Comparison of ENCODE assay signal across 10 cellular contexts in genomic region chr6:87705070-87705691, GRCh38. TPM values are rescaled to one million over a fixed set of nuclear protein-coding genes. Genes with fewer than 3 reads are reported as not detected.
DNase-seq lines count a peak whose midpoint lies in the region; ATAC-seq, FAIRE-seq and TF ChIP-seq lines count a peak whose summit lies in the region.
"Had no signal": no experiment of that assay in that cellular context is flagged by ENCODE, and none has a peak within 500 bp of the region (broad histone marks: within the 10 kb centered on the region; RNA-seq: fewer than 3 reads in every experiment).

No MANE protein-coding gene starts in this region.

- no peak for DNase-seq in CD4-positive, alpha-beta T cell
- DNase-seq in activated T-helper 2 cell treated with anti-CD3 and anti-CD28 coated beads, Interferon-gamma antibody, Interleukin-2, Interleukin-4, amounts not matched to agents 10 μg/mL and 5 μg/mL and 100 μg/mL, durations not matched to agents 14 hours and 24 hours and 36 hours (ENCODE audit: low spot score) = peak; percentile 34
- no peak for DNase-seq in esophagus squamous epithelium (lab: John Stamatoyannopoulos, UW)
- DNase-seq in NCI-H446 (lab: John Stamatoyannopoulos, UW) = no peak
- DNase-seq in kidney = no peak
- DNase-seq in NAMALWA (ENCODE audit: low spot score) = no peak

- H3K4me3 Mint-ChIP-seq in CD4-positive, alpha-beta T cell = peak overlapping the region; percentile 1
- no peak overlapping the region for H3K4me3 Mint-ChIP-seq in activated T-helper 2 cell treated with anti-CD3 and anti-CD28 coated beads, Interferon-gamma antibody, Interleukin-2, Interleukin-4, amounts not matched to agents 10 μg/mL and 5 μg/mL and 100 μg/mL, durations not matched to agents 14 hours and 24 hours and 36 hours (ENCODE audit: low read depth)

- no peaks in the 10 kb centered on the region for H3K27me3 ChIP-seq in CD4-positive, alpha-beta T cell (ENCODE audit: control insufficient read depth, insufficient read depth, low read length)
- H3K27me3 ChIP-seq in esophagus squamous epithelium = no peaks in the 10 kb centered on the region

- no peaks in the 10 kb centered on the region for H3K9me3 Mint-ChIP-seq in CD4-positive, alpha-beta T cell
- no peaks in the 10 kb centered on the region for H3K9me3 Mint-ChIP-seq in activated T-helper 2 cell treated with anti-CD3 and anti-CD28 coated beads, Interferon-gamma antibody, Interleukin-2, Interleukin-4, amounts not matched to agents 10 μg/mL and 5 μg/mL and 100 μg/mL, durations not matched to agents 14 hours and 24 hours and 36 hours
- H3K9me3 Mint-ChIP-seq: brain had no signal

- no peak overlapping the region for H3K27ac Mint-ChIP-seq in CD4-positive, alpha-beta T cell
- H3K27ac Mint-ChIP-seq in activated T-helper 2 cell treated with anti-CD3 and anti-CD28 coated beads, Interferon-gamma antibody, Interleukin-2, Interleukin-4, amounts not matched to agents 10 μg/mL and 5 μg/mL and 100 μg/mL, durations not matched to agents 14 hours and 24 hours and 36 hours = no peak overlapping the region

- no peak overlapping the region for H3K9ac ChIP-seq in kidney (ENCODE audit: low read length in 2 of 2)

- intact Hi-C loops in CD4-positive, alpha-beta T cell (cut with DNase I, micrococcal nuclease) = loop anchor here (2.0 to 10.0 kb wide), 3 partner anchors 230 to 380 kb away; partner anchors contain the start of genes CFAP206 (in 1 of the 2), GJB7 (in 1 of the 2), SLC35A1 (in 1 of the 2) and SMIM8 (in 1 of the 2)
- intact Hi-C loops in activated T-helper 2 cell treated with anti-CD3 and anti-CD28 coated beads, Interferon-gamma antibody, Interleukin-2, Interleukin-4, amounts not matched to agents 10 μg/mL and 5 μg/mL and 100 μg/mL, durations not matched to agents 14 hours and 24 hours and 36 hours (cut with micrococcal nuclease) = no loop called here
- intact Hi-C loops in esophagus squamous epithelium (cut with DNase I) (no loop called here), kidney (cut with DNase I) (no loop called here)

- no peak for FAIRE-seq in kidney (lab: Jason Lieb, UNC)

- 79 to 86% methylated on average over 4 of the region's 4 CpGs for WGBS in esophagus squamous epithelium, 2 donors

- H3K36me3 ChIP-seq in esophagus squamous epithelium = no peaks in the 10 kb centered on the region
- H3K36me3 ChIP-seq in kidney (ENCODE audit: control insufficient read depth in 1 of 2, insufficient read depth in 2 of 2, low read length in 2 of 2) = no peaks in the 10 kb centered on the region

- peaks cover 0 to 7% (median 4%) of the 10 kb centered on the region in 3 donors for H3K4me1 ChIP-seq in esophagus squamous epithelium
- no peaks in the 10 kb centered on the region for H3K4me1 ChIP-seq in kidney (ENCODE audit: control insufficient read depth in 1 of 2, insufficient read depth in 1 of 2, low read depth in 1 of 2, low read length in 2 of 2)

- peaks cover 19% of the 10 kb centered on the region for H3K36me3 Mint-ChIP-seq in CD4-positive, alpha-beta T cell (ENCODE audit: low read depth)
- peaks cover 9% of the 10 kb centered on the region for H3K36me3 Mint-ChIP-seq in activated T-helper 2 cell treated with anti-CD3 and anti-CD28 coated beads, Interferon-gamma antibody, Interleukin-2, Interleukin-4, amounts not matched to agents 10 μg/mL and 5 μg/mL and 100 μg/mL, durations not matched to agents 14 hours and 24 hours and 36 hours (ENCODE audit: low read depth)

- no peaks in the 10 kb centered on the region for H3K27me3 Mint-ChIP-seq in CD4-positive, alpha-beta T cell
- no peaks in the 10 kb centered on the region for H3K27me3 Mint-ChIP-seq in activated T-helper 2 cell treated with anti-CD3 and anti-CD28 coated beads, Interferon-gamma antibody, Interleukin-2, Interleukin-4, amounts not matched to agents 10 μg/mL and 5 μg/mL and 100 μg/mL, durations not matched to agents 14 hours and 24 hours and 36 hours (ENCODE audit: low read depth)

- no peak overlapping the region for H3K4me3 ChIP-seq in esophagus squamous epithelium
- H3K4me3 ChIP-seq in kidney (ENCODE audit: low read length in 2 of 2) = no peak overlapping the region
- H3K4me3 ChIP-seq: skin epidermis had no signal

- TF ChIP-seq POLR2A in esophagus squamous epithelium (IDR thresholded peaks at IDR 0.05) = no peak

- no peak for TF ChIP-seq CTCF in CD4-positive, alpha-beta T cell (IDR thresholded peaks at IDR 0.05)
- TF ChIP-seq CTCF in esophagus squamous epithelium (IDR thresholded peaks at IDR 0.05) (no peak), kidney (IDR thresholded peaks at IDR 0.05; ENCODE audit: borderline replicate concordance, extremely low read depth, insufficient read depth) (no peak)

- ATAC-seq in CD4-positive, alpha-beta T cell (ENCODE audit: poor library complexity) = no peak
- ATAC-seq in GM19328 (IDR thresholded peaks at IDR 0.05; ENCODE audit: unreplicated experiment) (peak; percentile 25), HG03139 (IDR thresholded peaks at IDR 0.05; ENCODE audit: unreplicated experiment) (peak; percentile 56)

- peaks cover 16% of the 10 kb centered on the region for H3K4me1 Mint-ChIP-seq in CD4-positive, alpha-beta T cell (ENCODE audit: low read depth)
- H3K4me1 Mint-ChIP-seq in activated T-helper 2 cell treated with anti-CD3 and anti-CD28 coated beads, Interferon-gamma antibody, Interleukin-2, Interleukin-4, amounts not matched to agents 10 μg/mL and 5 μg/mL and 100 μg/mL, durations not matched to agents 14 hours and 24 hours and 36 hours (ENCODE audit: low read depth) = peaks cover 18% of the 10 kb centered on the region

- no peaks in the 10 kb centered on the region for H3K9me3 ChIP-seq in CD4-positive, alpha-beta T cell (ENCODE audit: control insufficient read depth, low read length)
- H3K9me3 ChIP-seq in esophagus squamous epithelium (no peaks in the 10 kb centered on the region), kidney (ENCODE audit: control insufficient read depth in 1 of 2, low read length in 2 of 2) (no peaks in the 10 kb centered on the region)

- CTCF ChIA-PET in CD4-positive, alpha-beta T cell (lab: Charles Lee) = interaction anchor here (1.3 kb wide), 1 partner anchor 16 kb away, joined by 4 read pairs; no protein-coding TSS in a partner anchor

- no peak overlapping the region for H3K27ac ChIP-seq in CD4-positive, alpha-beta T cell (ENCODE audit: low read depth, low read length)
- H3K27ac ChIP-seq in esophagus squamous epithelium (no peak overlapping the region), kidney (ENCODE audit: low read depth in 2 of 2, low read length in 2 of 2) (no peak overlapping the region)

- POLR2A ChIA-PET in CD4-positive, alpha-beta T cell (lab: Charles Lee) = interaction anchor here (1.1 kb wide), 1 partner anchor 13 kb away, joined by 5 read pairs; no protein-coding TSS in a partner anchor

RNA-seq across cellular contexts. Expression of gene AKIRIN2, which starts 3.1 kb away (rescaled TPM):
- 10 to 100 TPM; 91.0 to 92.5 TPM for total RNA-seq in CD4-positive, alpha-beta T cell
- 41.9 and 42.0 TPM in 2 replicates for total RNA-seq in activated T-helper 2 cell treated with anti-CD3 and anti-CD28 coated beads, Interferon-gamma antibody, Interleukin-2, Interleukin-4, amounts not matched to agents 10 μg/mL and 5 μg/mL and 100 μg/mL, durations not matched to agents 14 hours and 24 hours and 36 hours
- 10 to 100 TPM; 13.8 to 36.7 (median 25.4) TPM for total RNA-seq in esophagus squamous epithelium
- total RNA-seq in kidney = 43.4 TPM
- polyA plus RNA-seq in kidney (ENCODE audit: insufficient read depth, low read depth, low replicate concordance) = 26.0 TPM

Comparison
In these comparisons a context has a peak if more than half of its experiments do, and no peak if none do; other contexts are left out.
1. intact Hi-C loops: an anchor here in CD4-positive, alpha-beta T cell (2.0 to 10.0 kb wide); none called in activated T-helper 2 cell treated with anti-CD3 and anti-CD28 coated beads, Interferon-gamma antibody, Interleukin-2, Interleukin-4, amounts not matched to agents 10 μg/mL and 5 μg/mL and 100 μg/mL, durations not matched to agents 14 hours and 24 hours and 36 hours, esophagus squamous epithelium and kidney.